ENCODE assay signal across 24 cellular contexts in genomic region chr17:78611636-78612035, GRCh38. TPM values are rescaled to one million over a fixed set of nuclear protein-coding genes. Genes with fewer than 3 reads are reported as not detected.
DNase-seq lines count a peak whose midpoint lies in the region; ATAC-seq and TF ChIP-seq lines count a peak whose summit lies in the region.
"Had no signal": no experiment of that assay in that cellular context is flagged by ENCODE, and none has a peak within 500 bp of the region (broad histone marks: within the 10 kb centered on the region; RNA-seq: fewer than 3 reads in every experiment).

No MANE protein-coding gene starts in this region.

- 35 to 46% (median 46%) methylated on average over 7 of the region's 7 CpGs for WGBS in psoas muscle, 3 donors

- H3K4me3 ChIP-seq in psoas muscle, result no peak overlapping the region
- H3K4me3 ChIP-seq: adrenal gland, esophagus squamous epithelium, K562 had no signal

- H3K27me3 ChIP-seq in psoas muscle (ENCODE audit: insufficient read depth in 3 of 3, low read length in 2 of 3), result peaks cover 0 to 10% (median 1%) of the 10 kb centered on the region in 3 donors
- H3K27me3 ChIP-seq: adrenal gland, esophagus squamous epithelium had no signal

- H3K9me3 ChIP-seq in psoas muscle, result no peaks in the 10 kb centered on the region
- H3K9me3 ChIP-seq: adrenal gland, esophagus squamous epithelium had no signal

- ATAC-seq in psoas muscle, result no peak
- ATAC-seq: K562 had no signal

- H3K4me1 Mint-ChIP-seq in chondrocyte (ENCODE audit: low read depth), result peaks cover 28% of the 10 kb centered on the region
- peaks cover 16% of the 10 kb centered on the region for H3K4me1 Mint-ChIP-seq in osteocyte (ENCODE audit: unreplicated experiment)
- H3K4me1 Mint-ChIP-seq in activated T-helper 1 cell treated with anti-CD3 and anti-CD28 coated beads, Interleukin-12 subunit alpha, Interleukin-12 subunit beta, Interleukin-2, Interleukin-4 antibody, amounts not matched to agents 30 ng/mL and 10 ng/mL and 1 ng/mL, durations not matched to agents 14 hours and 24 hours and 36 hours (ENCODE audit: low read depth), result no peaks in the 10 kb centered on the region
- H3K4me1 Mint-ChIP-seq: central memory CD8-positive, alpha-beta T cell had no signal

- intact Hi-C loops in psoas muscle (cut with DNase I), result no loop called here
- intact Hi-C loops in activated T-helper 1 cell treated with anti-CD3 and anti-CD28 coated beads, Interleukin-12 subunit alpha, Interleukin-12 subunit beta, Interleukin-2, Interleukin-4 antibody, amounts not matched to agents 30 ng/mL and 10 ng/mL and 1 ng/mL, durations not matched to agents 14 hours and 24 hours and 36 hours (cut with micrococcal nuclease), result no loop called here

- H3K27ac Mint-ChIP-seq in chondrocyte (ENCODE audit: unreplicated experiment), result peak overlapping the region; percentile 42
- H3K27ac Mint-ChIP-seq in osteocyte (ENCODE audit: unreplicated experiment), result peak overlapping the region; percentile 40
- H3K27ac Mint-ChIP-seq in activated T-helper 1 cell treated with anti-CD3 and anti-CD28 coated beads, Interleukin-12 subunit alpha, Interleukin-12 subunit beta, Interleukin-2, Interleukin-4 antibody, amounts not matched to agents 30 ng/mL and 10 ng/mL and 1 ng/mL, durations not matched to agents 14 hours and 24 hours and 36 hours, result no peak overlapping the region
- H3K27ac Mint-ChIP-seq: nephron progenitor cell; T-helper 1 cell treated with Interleukin-12 subunit alpha and Interleukin-12 subunit beta and Interleukin-4 antibody, amounts not matched to agents 30 μg/mL and 1 μg/mL, for 36 hours had no signal

- H3K27ac ChIP-seq in psoas muscle, result no peak overlapping the region
- H3K27ac ChIP-seq: adrenal gland, esophagus squamous epithelium had no signal

- H3K4me1 ChIP-seq in psoas muscle, result no peaks in the 10 kb centered on the region
- H3K4me1 ChIP-seq: adrenal gland had no signal

- no peaks in the 10 kb centered on the region for H3K36me3 Mint-ChIP-seq in chondrocyte (ENCODE audit: low read depth)
- H3K36me3 Mint-ChIP-seq in osteocyte (ENCODE audit: unreplicated experiment), result no peaks in the 10 kb centered on the region
- H3K36me3 Mint-ChIP-seq in activated T-helper 1 cell treated with anti-CD3 and anti-CD28 coated beads, Interleukin-12 subunit alpha, Interleukin-12 subunit beta, Interleukin-2, Interleukin-4 antibody, amounts not matched to agents 30 ng/mL and 10 ng/mL and 1 ng/mL, durations not matched to agents 14 hours and 24 hours and 36 hours (ENCODE audit: low read depth), result no peaks in the 10 kb centered on the region

- DNase-seq in AG08395 (ENCODE audit: low spot score) (peak; percentile 35), LHCN-M2 (ENCODE audit: low read depth) (peak; percentile 37), chondrocyte (ENCODE audit: low spot score) (no peak), osteocyte (ENCODE audit: extremely low spot score, unreplicated experiment) (no peak), psoas muscle (no peak), middle frontal gyrus (ENCODE audit: extremely low spot score, low spot score) (no peak)
- no peak for DNase-seq in activated T-helper 1 cell treated with anti-CD3 and anti-CD28 coated beads, Interleukin-12 subunit alpha, Interleukin-12 subunit beta, Interleukin-2, Interleukin-4 antibody, amounts not matched to agents 30 ng/mL and 10 ng/mL and 1 ng/mL, durations not matched to agents 14 hours and 24 hours and 36 hours (ENCODE audit: low spot score)
- DNase-seq: activated CD4-positive, alpha-beta T cell treated with anti-CD3 and anti-CD28 coated beads, Interleukin-2, amount 50 U/mL, for 1 hour; activated CD8-positive, alpha-beta memory T cell treated with anti-CD3 and anti-CD28 coated beads, Interleukin-2, amount 50 U/mL, for 4 hours; activated effector memory CD4-positive, alpha-beta T cell treated with anti-CD3 and anti-CD28 coated beads, Interleukin-2, amount 50 U/mL, for 16 hours; adrenal gland; effector CD4-positive, alpha-beta T cell; esophagus squamous epithelium; hippocampal formation; mesendoderm; MV-4-11; NCI-H2081 treated with DMSO at 0.1 percent for 48 hours; NCI-H526 treated with DMSO at 0.1 percent for 48 hours; nephron progenitor cell; SHP77 treated with DMSO at 0.1 percent for 48 hours; stimulated activated CD8-positive, alpha-beta memory T cell treated with anti-CD3 and anti-CD28 coated beads, Interleukin-4, amount 100 ng/mL, for 48 hours had no signal

- H3K4me3 Mint-ChIP-seq in chondrocyte (ENCODE audit: unreplicated experiment) (no peak overlapping the region), osteocyte (ENCODE audit: unreplicated experiment) (no peak overlapping the region)
- H3K4me3 Mint-ChIP-seq in activated T-helper 1 cell treated with anti-CD3 and anti-CD28 coated beads, Interleukin-12 subunit alpha, Interleukin-12 subunit beta, Interleukin-2, Interleukin-4 antibody, amounts not matched to agents 30 ng/mL and 10 ng/mL and 1 ng/mL, durations not matched to agents 14 hours and 24 hours and 36 hours, result no peak overlapping the region
- H3K4me3 Mint-ChIP-seq: central memory CD8-positive, alpha-beta T cell; nephron progenitor cell; T-helper 1 cell treated with Interleukin-12 subunit alpha and Interleukin-12 subunit beta and Interleukin-4 antibody, amounts not matched to agents 30 μg/mL and 1 μg/mL, for 36 hours had no signal

- H3K36me3 ChIP-seq in psoas muscle (ENCODE audit: insufficient read depth in 1 of 2, low read depth in 1 of 2), result no peaks in the 10 kb centered on the region
- H3K36me3 ChIP-seq: adrenal gland, esophagus squamous epithelium had no signal

- peaks cover 2% of the 10 kb centered on the region for H3K9me3 Mint-ChIP-seq in chondrocyte (ENCODE audit: low read depth)
- H3K9me3 Mint-ChIP-seq in osteocyte (ENCODE audit: unreplicated experiment), result no peaks in the 10 kb centered on the region
- no peaks in the 10 kb centered on the region for H3K9me3 Mint-ChIP-seq in activated T-helper 1 cell treated with anti-CD3 and anti-CD28 coated beads, Interleukin-12 subunit alpha, Interleukin-12 subunit beta, Interleukin-2, Interleukin-4 antibody, amounts not matched to agents 30 ng/mL and 10 ng/mL and 1 ng/mL, durations not matched to agents 14 hours and 24 hours and 36 hours
- H3K9me3 Mint-ChIP-seq: nephron progenitor cell; T-helper 1 cell treated with Interleukin-12 subunit alpha and Interleukin-12 subunit beta and Interleukin-4 antibody, amounts not matched to agents 30 μg/mL and 1 μg/mL, for 36 hours had no signal

- no peak for TF ChIP-seq CTCF in chondrocyte (IDR thresholded peaks at IDR 0.05)
- no peak for TF ChIP-seq CTCF in osteocyte (IDR thresholded peaks at IDR 0.05)
- TF ChIP-seq CTCF in psoas muscle (IDR thresholded peaks at IDR 0.05), result no peak

- H3K27me3 Mint-ChIP-seq in chondrocyte (ENCODE audit: low read depth) (no peaks in the 10 kb centered on the region), osteocyte (ENCODE audit: unreplicated experiment) (no peaks in the 10 kb centered on the region)
- peaks cover 8% of the 10 kb centered on the region for H3K27me3 Mint-ChIP-seq in activated T-helper 1 cell treated with anti-CD3 and anti-CD28 coated beads, Interleukin-12 subunit alpha, Interleukin-12 subunit beta, Interleukin-2, Interleukin-4 antibody, amounts not matched to agents 30 ng/mL and 10 ng/mL and 1 ng/mL, durations not matched to agents 14 hours and 24 hours and 36 hours (ENCODE audit: insufficient read depth)

RNA-seq across cellular contexts. Expression of gene DNAH17, which starts 34.4 kb away (rescaled TPM):
- total RNA-seq in LHCN-M2 (2014; rRNA removed) (not detected in 2 replicates), chondrocyte (0.26 to 0.42 TPM (median 0.34 TPM) in 3 replicates), osteocyte (0.52 and 0.54 TPM in 2 replicates), psoas muscle (under 1 TPM; 0.04 to 0.17 (median 0.06) TPM)
- polyA plus RNA-seq in LHCN-M2 (2012), result 0.28 TPM
- 1 to 10 TPM in 1 of 3 donors, under 1 TPM in 2; 0.08 to 3.5 (median 0.13) TPM for polyA plus RNA-seq in psoas muscle
- total RNA-seq in activated T-helper 1 cell treated with anti-CD3 and anti-CD28 coated beads, Interleukin-12 subunit alpha, Interleukin-12 subunit beta, Interleukin-2, Interleukin-4 antibody, amounts not matched to agents 30 ng/mL and 10 ng/mL and 1 ng/mL, durations not matched to agents 14 hours and 24 hours and 36 hours, result 0.07 and 0.18 TPM in 2 replicates

Comparison
In these comparisons a context has a peak if more than half of its experiments do, and no peak if none do; other contexts are left out.
1. DNase-seq: peak in AG08395 (single experiment) and LHCN-M2 (single experiment); none in chondrocyte (single experiment), osteocyte (single experiment), psoas muscle (0 of 2), activated T-helper 1 cell treated with anti-CD3 and anti-CD28 coated beads, Interleukin-12 subunit alpha, Interleukin-12 subunit beta, Interleukin-2, Interleukin-4 antibody, amounts not matched to agents 30 ng/mL and 10 ng/mL and 1 ng/mL, durations not matched to agents 14 hours and 24 hours and 36 hours (single experiment) and middle frontal gyrus (single experiment).